Comparison of ENCODE assay signal across 18 cellular contexts in genomic region chr10:84966708-84967441, GRCh38.
DNase-seq lines count a peak whose midpoint lies in the region; FAIRE-seq and TF ChIP-seq lines count a peak whose summit lies in the region.
"Had no signal": no experiment of that assay in that cellular context is flagged by ENCODE, and none has a peak within 500 bp of the region (broad histone marks: within the 10 kb centered on the region; RNA-seq: fewer than 3 reads in every experiment).

No MANE protein-coding gene starts in this region.

- H3K9me3 ChIP-seq in A673 (ENCODE audit: low read depth, low read length, poor library complexity, severe bottlenecking), result no peaks in the 10 kb centered on the region
- H3K9me3 ChIP-seq: A549 had no signal

- H3K27ac ChIP-seq in A673 (ENCODE audit: low read depth, low read length, poor library complexity, severe bottlenecking) (no peak overlapping the region), VCaP (no peak overlapping the region), caudate nucleus (ENCODE audit: low read depth, low read length) (no peak overlapping the region)
- H3K27ac ChIP-seq: A549 had no signal

- CTCF ChIA-PET in A673 (lab: Charles Lee), result no interaction called here

- H3K4me3 ChIP-seq in A673 (ENCODE audit: low read depth, low read length, poor library complexity, severe bottlenecking) (no peak overlapping the region), H7 (ENCODE audit: insufficient read depth, low read depth, low read length) (no peak overlapping the region)
- H3K4me3 ChIP-seq: A549 had no signal

- FAIRE-seq in islet of Langerhans (lab: Jason Lieb, UNC), result peak; percentile 64
- FAIRE-seq: A549, RCC 7860 had no signal

- H3K36me3 ChIP-seq in A673 (ENCODE audit: insufficient read depth, low read length, poor library complexity, severe bottlenecking) (no peaks in the 10 kb centered on the region), H7 (replicated peaks; ENCODE audit: control insufficient read depth, insufficient read depth, low read length) (no peaks in the 10 kb centered on the region)

- no peaks in the 10 kb centered on the region for H3K4me1 ChIP-seq in A673 (ENCODE audit: insufficient read depth, low read length, poor library complexity, severe bottlenecking)
- H3K4me1 ChIP-seq: A549 had no signal

- no TSS peak for BruUV-seq in A673 (replicated peaks; lab: Mats Ljungman, UMichigan)

- peak; percentile 4; the same call in 1 of the 2 replicates for TF ChIP-seq CTCF in A673 (conservative IDR thresholded peaks at IDR 0.05; ENCODE audit: low read depth, low read length)
- TF ChIP-seq CTCF in VCaP (conservative IDR thresholded peaks at IDR 0.05), result peak; percentile 33

- POLR2A ChIA-PET in A673 (lab: Charles Lee; ENCODE audit: low non-redundant PET), result no interaction called here

- H3K27me3 ChIP-seq in A673 (replicated peaks; ENCODE audit: insufficient read depth, low read depth, low read length, poor library complexity) (no peaks in the 10 kb centered on the region), H7 (ENCODE audit: control insufficient read depth, insufficient read depth, low read length) (no peaks in the 10 kb centered on the region)

- DNase-seq in A673 (ENCODE audit: low spot score) (no peak), H7 (peak; percentile 15), NCI-H2171 treated with DMSO at 0.1 percent for 48 hours (lab: John Stamatoyannopoulos, UW) (no peak), RPMI8226 (no peak), caudate nucleus (lab: John Stamatoyannopoulos, UW) (no peak), NCI-H128 (lab: John Stamatoyannopoulos, UW; ENCODE audit: unreplicated experiment) (no peak)
- DNase-seq: Calu3; CD4-positive, CD25-positive, alpha-beta regulatory T cell; DND-41; HCEC 1CT; NCI-H1436 treated with DMSO at 0.1 percent for 48 hours; NCI-H2081 treated with DMSO at 0.1 percent for 48 hours; SHP77 treated with DMSO at 0.1 percent for 48 hours; SW 1271 had no signal

- intact Hi-C loops in A673 (cut with micrococcal nuclease; ENCODE audit: unreplicated experiment), result no loop called here
